ENCODE assay signal across 3 cellular contexts in the genomic region with DNA sequence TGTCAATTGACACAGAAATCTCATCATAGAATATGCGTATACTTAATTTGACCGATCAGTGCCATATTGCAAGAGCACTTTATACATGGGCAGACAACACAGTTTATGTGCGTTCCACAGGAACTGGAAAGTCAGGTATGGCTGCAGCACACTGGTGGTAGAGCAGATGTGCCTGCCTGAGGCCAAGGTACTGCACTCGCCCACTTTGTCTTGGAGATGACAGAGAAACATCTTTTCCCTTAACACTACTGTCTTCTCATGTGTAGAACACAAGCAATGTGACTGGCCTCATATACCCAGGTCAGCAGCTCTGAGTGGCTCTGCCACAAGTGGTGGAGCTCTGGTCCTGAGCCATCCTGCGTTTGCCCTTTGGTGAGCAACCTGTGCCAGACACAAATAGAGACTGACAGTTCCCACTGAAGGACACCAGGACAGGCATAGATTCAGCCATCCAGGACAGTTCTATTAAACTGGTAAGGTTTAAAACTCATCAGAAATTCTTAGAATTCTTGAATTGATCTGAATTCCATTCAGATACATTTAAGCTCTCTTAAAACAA.
TF ChIP-seq lines count a peak whose summit lies in the region.

No MANE protein-coding gene starts in this region.

TF ChIP-seq in A549, 52 proteins besides CTCF, POLR2A, EP300 and RAD21:
- TF ChIP-seq EHF (CRISPR knock-in tag; IDR thresholded peaks at IDR 0.05) (no peak), CHD2 (IDR thresholded peaks at IDR 0.05; ENCODE audit: low read length, partially characterized antibody) (no peak), PHF8 (IDR thresholded peaks at IDR 0.05; ENCODE audit: borderline replicate concordance, low read depth) (no peak), NFE2L2 (conservative IDR thresholded peaks at IDR 0.05; ENCODE audit: low read length) (no peak), HOXB13 (CRISPR knock-in tag; IDR thresholded peaks at IDR 0.05; ENCODE audit: low read depth) (no peak), TP53 (CRISPR knock-in tag; IDR thresholded peaks at IDR 0.05) (no peak), HOXB5 (CRISPR knock-in tag; IDR thresholded peaks at IDR 0.05) (no peak), RFX5 (IDR thresholded peaks at IDR 0.05) (no peak), CBX2 (IDR thresholded peaks at IDR 0.05; ENCODE audit: borderline replicate concordance, low read depth) (no peak), SREBF2 (IDR thresholded peaks at IDR 0.05) (no peak), MAFK (IDR thresholded peaks at IDR 0.05; ENCODE audit: partially characterized antibody) (no peak), FOSB (CRISPR knock-in tag; IDR thresholded peaks at IDR 0.05) (no peak), KDM1A (IDR thresholded peaks at IDR 0.05; ENCODE audit: low read depth) (no peak), ESRRA (IDR thresholded peaks at IDR 0.05; ENCODE audit: borderline replicate concordance, low read length) (no peak), BHLHE40 (IDR thresholded peaks at IDR 0.05; ENCODE audit: low read depth, low read length) (no peak)
- TF ChIP-seq, protein P1, sequence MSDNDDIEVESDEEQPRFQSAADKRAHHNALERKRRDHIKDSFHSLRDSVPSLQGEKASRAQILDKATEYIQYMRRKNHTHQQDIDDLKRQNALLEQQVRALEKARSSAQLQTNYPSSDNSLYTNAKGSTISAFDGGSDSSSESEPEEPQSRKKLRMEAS (IDR thresholded peaks at IDR 0.05) = no peak
- TF ChIP-seq, protein P2, sequence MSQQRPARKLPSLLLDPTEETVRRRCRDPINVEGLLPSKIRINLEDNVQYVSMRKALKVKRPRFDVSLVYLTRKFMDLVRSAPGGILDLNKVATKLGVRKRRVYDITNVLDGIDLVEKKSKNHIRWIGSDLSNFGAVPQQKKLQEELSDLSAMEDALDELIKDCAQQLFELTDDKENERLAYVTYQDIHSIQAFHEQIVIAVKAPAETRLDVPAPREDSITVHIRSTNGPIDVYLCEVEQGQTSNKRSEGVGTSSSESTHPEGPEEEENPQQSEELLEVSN (IDR thresholded peaks at IDR 0.05; ENCODE audit: borderline replicate concordance, low read depth) = no peak
- TF ChIP-seq, protein P3, sequence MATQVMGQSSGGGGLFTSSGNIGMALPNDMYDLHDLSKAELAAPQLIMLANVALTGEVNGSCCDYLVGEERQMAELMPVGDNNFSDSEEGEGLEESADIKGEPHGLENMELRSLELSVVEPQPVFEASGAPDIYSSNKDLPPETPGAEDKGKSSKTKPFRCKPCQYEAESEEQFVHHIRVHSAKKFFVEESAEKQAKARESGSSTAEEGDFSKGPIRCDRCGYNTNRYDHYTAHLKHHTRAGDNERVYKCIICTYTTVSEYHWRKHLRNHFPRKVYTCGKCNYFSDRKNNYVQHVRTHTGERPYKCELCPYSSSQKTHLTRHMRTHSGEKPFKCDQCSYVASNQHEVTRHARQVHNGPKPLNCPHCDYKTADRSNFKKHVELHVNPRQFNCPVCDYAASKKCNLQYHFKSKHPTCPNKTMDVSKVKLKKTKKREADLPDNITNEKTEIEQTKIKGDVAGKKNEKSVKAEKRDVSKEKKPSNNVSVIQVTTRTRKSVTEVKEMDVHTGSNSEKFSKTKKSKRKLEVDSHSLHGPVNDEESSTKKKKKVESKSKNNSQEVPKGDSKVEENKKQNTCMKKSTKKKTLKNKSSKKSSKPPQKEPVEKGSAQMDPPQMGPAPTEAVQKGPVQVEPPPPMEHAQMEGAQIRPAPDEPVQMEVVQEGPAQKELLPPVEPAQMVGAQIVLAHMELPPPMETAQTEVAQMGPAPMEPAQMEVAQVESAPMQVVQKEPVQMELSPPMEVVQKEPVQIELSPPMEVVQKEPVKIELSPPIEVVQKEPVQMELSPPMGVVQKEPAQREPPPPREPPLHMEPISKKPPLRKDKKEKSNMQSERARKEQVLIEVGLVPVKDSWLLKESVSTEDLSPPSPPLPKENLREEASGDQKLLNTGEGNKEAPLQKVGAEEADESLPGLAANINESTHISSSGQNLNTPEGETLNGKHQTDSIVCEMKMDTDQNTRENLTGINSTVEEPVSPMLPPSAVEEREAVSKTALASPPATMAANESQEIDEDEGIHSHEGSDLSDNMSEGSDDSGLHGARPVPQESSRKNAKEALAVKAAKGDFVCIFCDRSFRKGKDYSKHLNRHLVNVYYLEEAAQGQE (IDR thresholded peaks at IDR 0.05) = no peak

TF ChIP-seq in endothelial cell of umbilical vein, 7 proteins besides CTCF, POLR2A, EP300 and RAD21:
- TF ChIP-seq FOS (IDR thresholded peaks at IDR 0.05; ENCODE audit: borderline replicate concordance, insufficient read depth, low read length) (no peak), POLR2AphosphoS5 (IDR thresholded peaks at IDR 0.05; ENCODE audit: insufficient read depth, low read depth, low read length) (no peak), EZH2 (IDR thresholded peaks at IDR 0.05; ENCODE audit: borderline replicate concordance, low read depth, low read length, severe bottlenecking) (no peak), GATA2 (IDR thresholded peaks at IDR 0.05; ENCODE audit: insufficient read depth, insufficient read length, low read depth, low read length) (no peak), MYC (IDR thresholded peaks at IDR 0.05; ENCODE audit: low read depth, low read length) (no peak), JUN (IDR thresholded peaks at IDR 0.05; ENCODE audit: borderline replicate concordance, insufficient read depth, insufficient read length, low read depth) (no peak)
- TF ChIP-seq, protein P1 (IDR thresholded peaks at IDR 0.05; ENCODE audit: insufficient read depth, insufficient read length) = no peak

TF ChIP-seq in HepG2, 621 proteins besides CTCF, POLR2A, EP300 and RAD21:
- TF ChIP-seq EHMT2 (IDR thresholded peaks at IDR 0.05; ENCODE audit: borderline replicate concordance, low read depth, low read length) (no peak), MIXL1 (CRISPR knock-in tag; IDR thresholded peaks at IDR 0.05) (no peak), ZNF83 (CRISPR knock-in tag; IDR thresholded peaks at IDR 0.05; ENCODE audit: borderline replicate concordance) (no peak), ZNF768 (CRISPR knock-in tag; IDR thresholded peaks at IDR 0.05) (no peak), ZNF547 (CRISPR knock-in tag; IDR thresholded peaks at IDR 0.05) (no peak), KAT8 (CRISPR knock-in tag; IDR thresholded peaks at IDR 0.05) (no peak), ZNF101 (CRISPR knock-in tag; IDR thresholded peaks at IDR 0.05; ENCODE audit: borderline replicate concordance, low read depth) (no peak)
